ENCODE assay signal across 16 cellular contexts in the genomic region with DNA sequence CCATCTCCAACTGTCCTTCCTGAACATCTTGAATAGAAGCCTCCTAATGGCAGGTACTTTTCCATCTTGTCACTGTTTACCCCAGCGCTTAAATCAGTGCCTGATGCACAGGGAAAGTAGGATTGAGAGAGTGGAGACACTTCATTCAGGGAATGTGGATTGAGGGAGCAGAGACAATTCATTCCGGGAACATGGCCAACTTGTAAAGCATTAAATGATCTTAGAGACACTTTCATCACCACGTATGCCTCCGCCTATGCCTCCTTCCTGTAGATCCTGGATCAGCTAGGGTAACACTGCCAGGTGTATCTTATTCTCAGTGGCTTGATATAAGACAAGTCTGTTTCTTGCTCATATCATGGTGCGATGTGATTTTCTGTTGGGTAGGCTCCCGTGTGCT.
DNase-seq lines count a peak whose midpoint lies in the region; ATAC-seq, FAIRE-seq and TF ChIP-seq lines count a peak whose summit lies in the region.
"Had no signal": no experiment of that assay in that cellular context is flagged by ENCODE, and none has a peak within 500 bp of the region (broad histone marks: within the 10 kb centered on the region; RNA-seq: fewer than 3 reads in every experiment).

No MANE protein-coding gene starts in this region.

- peak overlapping the region; percentile 8 for H2AFZ ChIP-seq in keratinocyte (ENCODE audit: control insufficient read depth, low read length)

- peak; percentile 83 for FAIRE-seq in keratinocyte (lab: Jason Lieb, UNC)
- FAIRE-seq: GM12878, GM18507 had no signal

- H3K9me3 ChIP-seq in A673 (ENCODE audit: low read depth, low read length, poor library complexity, severe bottlenecking): no peaks in the 10 kb centered on the region
- H3K9me3 ChIP-seq in keratinocyte (ENCODE audit: control insufficient read depth, low read depth, low read length): no peaks in the 10 kb centered on the region
- H3K9me3 ChIP-seq: Peyer's patch had no signal

- no peaks in the 10 kb centered on the region for H3K9me1 ChIP-seq in keratinocyte (ENCODE audit: control insufficient read depth, extremely low read depth, insufficient read depth, low read length)

- H3K27ac ChIP-seq in A673 (ENCODE audit: low read depth, low read length, poor library complexity, severe bottlenecking) (no peak overlapping the region), keratinocyte (ENCODE audit: control insufficient read depth, insufficient read depth, low read length) (no peak overlapping the region)
- H3K27ac ChIP-seq: Peyer's patch had no signal

- no peak overlapping the region for H3K4me2 ChIP-seq in keratinocyte (ENCODE audit: control insufficient read depth, extremely low read depth, insufficient read depth, low read depth, low read length)

- intact Hi-C loops in A673 (cut with micrococcal nuclease; ENCODE audit: unreplicated experiment): no loop called here

- H3K4me3 ChIP-seq in A673 (ENCODE audit: low read depth, low read length, poor library complexity, severe bottlenecking) (no peak overlapping the region), keratinocyte (ENCODE audit: control insufficient read depth in 2 of 3, extremely low read depth in 1 of 3, insufficient read depth in 2 of 3, low read depth in 1 of 3, low read length in 3 of 3) (no peak overlapping the region)
- H3K4me3 ChIP-seq: GM12878, Peyer's patch had no signal

- no peak for TF ChIP-seq CTCF in A673 (conservative IDR thresholded peaks at IDR 0.05; ENCODE audit: low read depth, low read length)
- TF ChIP-seq CTCF in keratinocyte (optimal IDR thresholded peaks at IDR 0.05 in 1 of 3, IDR thresholded peaks at IDR 0.05 in 1 of 3, conservative IDR thresholded peaks at IDR 0.05 in 1 of 3; ENCODE audit: extremely low read depth in 1 of 3, insufficient read depth in 2 of 3, low read length in 3 of 3): no peak

- BruUV-seq in A673 (replicated peaks; lab: Mats Ljungman, UMichigan): no TSS peak

- no peaks in the 10 kb centered on the region for H3K36me3 ChIP-seq in A673 (ENCODE audit: insufficient read depth, low read length, poor library complexity, severe bottlenecking)
- no peaks in the 10 kb centered on the region for H3K36me3 ChIP-seq in keratinocyte (ENCODE audit: control insufficient read depth in 2 of 2, extremely low read depth in 1 of 2, insufficient read depth in 2 of 2, low read length in 2 of 2)
- H3K36me3 ChIP-seq: Peyer's patch had no signal

- no peak overlapping the region for H3K9ac ChIP-seq in keratinocyte (ENCODE audit: control insufficient read depth, extremely low read depth, insufficient read depth, low read length)

- CTCF ChIA-PET in A673 (lab: Charles Lee): no interaction called here

- POLR2A ChIA-PET in A673 (lab: Charles Lee; ENCODE audit: low non-redundant PET): no interaction called here

- ATAC-seq in HG02885 (IDR thresholded peaks at IDR 0.05; ENCODE audit: poor library complexity, unreplicated experiment) (no peak), HG03354 (IDR thresholded peaks at IDR 0.05; ENCODE audit: poor library complexity, severe bottlenecking, unreplicated experiment) (no peak)
- ATAC-seq: GM12878 had no signal

- DNase-seq in A172 (ENCODE audit: low spot score): peak; percentile 43
- peak; percentile 59 for DNase-seq in A673 (ENCODE audit: low spot score)
- peak; percentile 33 for DNase-seq in NCI-H226
- DNase-seq in keratinocyte (ENCODE audit: low read depth, low spot score): no peak
- no peak for DNase-seq in NCI-H2171 treated with DMSO at 0.1 percent for 48 hours (lab: John Stamatoyannopoulos, UW)
- DNase-seq: C1 segment of cervical spinal cord, DMS53, KG1, NCI-H1092, NCI-H1694 treated with DMSO at 0.1 percent for 48 hours, Peyer's patch, SHP77 had no signal

- no peaks in the 10 kb centered on the region for H3K27me3 ChIP-seq in A673 (replicated peaks; ENCODE audit: insufficient read depth, low read depth, low read length, poor library complexity)
- no peaks in the 10 kb centered on the region for H3K27me3 ChIP-seq in keratinocyte (ENCODE audit: control insufficient read depth, extremely low read depth, insufficient read depth, low read length)
- H3K27me3 ChIP-seq: Peyer's patch had no signal

- dilution Hi-C loops in keratinocyte (cut with MboI; ENCODE audit: extremely low pct_ligation_motif_present, low sequenced_read_pairs): no loop called here

- H3K79me2 ChIP-seq in keratinocyte (ENCODE audit: control insufficient read depth, insufficient read depth, low read length): no peaks in the 10 kb centered on the region

- H4K20me1 ChIP-seq in keratinocyte (ENCODE audit: control insufficient read depth, extremely low read depth, insufficient read depth, low read length): no peaks in the 10 kb centered on the region

- peaks cover 7% of the 10 kb centered on the region for H3K4me1 ChIP-seq in A673 (ENCODE audit: insufficient read depth, low read length, poor library complexity, severe bottlenecking)
- peaks cover 15% of the 10 kb centered on the region for H3K4me1 ChIP-seq in keratinocyte (ENCODE audit: control insufficient read depth, extremely low read depth, insufficient read depth, low read length)
- H3K4me1 ChIP-seq: Peyer's patch had no signal

Comparison
In these comparisons a context has a peak if more than half of its experiments do, and no peak if none do; other contexts are left out.
1. DNase-seq: peak in A172 (single experiment), A673 (single experiment) and NCI-H226 (single experiment); none in keratinocyte (single experiment) and NCI-H2171 treated with DMSO at 0.1 percent for 48 hours (single experiment).